10 cellular contexts compared by ENCODE assay signal in the genomic region with DNA sequence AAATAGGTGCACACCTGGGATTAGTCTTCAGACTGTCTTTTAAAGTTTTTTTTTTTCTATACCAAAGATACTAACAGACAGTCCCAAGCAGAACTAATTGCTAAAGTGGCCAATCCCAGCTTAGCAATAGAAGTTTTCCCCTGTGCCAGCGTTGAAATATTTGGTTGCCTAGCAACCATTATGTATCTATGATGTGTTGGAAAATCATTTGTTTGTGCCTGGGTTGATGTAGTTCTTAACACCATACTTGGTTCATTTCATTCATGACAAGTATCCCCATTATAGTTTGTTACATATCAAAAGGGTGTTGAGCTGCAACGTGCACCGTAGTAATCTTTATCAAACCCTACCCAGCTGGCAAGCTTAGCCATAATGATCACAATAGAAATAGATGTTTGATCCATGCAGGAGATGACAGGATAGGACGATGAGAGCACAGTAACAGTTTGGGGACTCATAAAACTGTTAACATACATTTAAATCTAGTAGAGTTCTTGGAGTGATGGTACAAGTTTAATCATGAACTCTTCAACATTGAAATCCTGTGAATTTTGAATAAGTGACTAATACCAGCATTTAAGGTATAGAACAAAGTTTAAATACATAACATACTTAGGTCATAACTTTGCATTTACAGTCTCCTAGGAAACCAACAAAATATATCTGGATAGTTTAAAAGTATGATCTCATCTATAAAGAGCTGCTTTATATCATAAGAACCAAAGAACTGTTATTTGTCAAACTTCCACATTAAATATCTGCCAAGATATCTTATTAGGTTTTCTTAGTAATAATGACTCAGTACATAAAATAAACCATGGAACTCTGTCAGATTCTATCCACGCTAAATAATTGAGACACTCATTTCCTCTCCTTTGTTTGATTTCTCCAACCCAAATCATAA.
A peak's percentile ranks its signal among the peaks of the same experiment; 100 is the strongest.
DNase-seq lines count a peak whose midpoint lies in the region; ATAC-seq and TF ChIP-seq lines count a peak whose summit lies in the region.
"Had no signal": no experiment of that assay in that cellular context is flagged by ENCODE, and none has a peak within 500 bp of the region (broad histone marks: within the 10 kb centered on the region; RNA-seq: fewer than 3 reads in every experiment).

No MANE protein-coding gene starts in this region.

- H3K36me3 ChIP-seq in adipocyte (ENCODE audit: control insufficient read depth, insufficient read depth, low read length, severe bottlenecking) (peaks cover 12% of the 10 kb centered on the region), gastroesophageal sphincter (no peaks in the 10 kb centered on the region), sigmoid colon (no peaks in the 10 kb centered on the region)

- H3K9ac ChIP-seq in adipocyte (ENCODE audit: low read length): no peak overlapping the region

- DNase-seq in HS-5 (ENCODE audit: low read depth) (peak; percentile 52), adipocyte (ENCODE audit: low read depth) (peak; percentile 55), sigmoid colon (no peak), NCI-H2081 treated with DMSO at 0.1 percent for 48 hours (lab: John Stamatoyannopoulos, UW) (no peak), occipital lobe (lab: John Stamatoyannopoulos, UW) (no peak), superior temporal gyrus (ENCODE audit: extremely low spot score) (no peak)
- DNase-seq: foreskin melanocyte had no signal

- H3K27ac ChIP-seq in gastroesophageal sphincter (peak overlapping the region; percentile 39 to 66 (median 59)), sigmoid colon (peak overlapping the region; percentile 11 to 80 (median 68))

- intact Hi-C loops in sigmoid colon (cut with DNase I): no loop called here

- H3K4me3 ChIP-seq in adipocyte (ENCODE audit: low read length) (no peak overlapping the region), gastroesophageal sphincter (no peak overlapping the region), sigmoid colon (no peak overlapping the region)

- H3K27me3 ChIP-seq in adipocyte (replicated peaks; ENCODE audit: control insufficient read depth, insufficient read depth, low read length): no peaks in the 10 kb centered on the region
- no peaks in the 10 kb centered on the region for H3K27me3 ChIP-seq in gastroesophageal sphincter
- H3K27me3 ChIP-seq in sigmoid colon: no peaks in the 10 kb centered on the region

- no peak for TF ChIP-seq EP300 in gastroesophageal sphincter (IDR thresholded peaks at IDR 0.05)
- peak in 1 of 4 donors; percentile 37 for TF ChIP-seq EP300 in sigmoid colon (IDR thresholded peaks at IDR 0.05)

- H3K4me1 ChIP-seq in adipocyte (ENCODE audit: control insufficient read depth, insufficient read depth, low read length) (peaks cover 38% of the 10 kb centered on the region), gastroesophageal sphincter (peaks cover 31 to 83% (median 33%) of the 10 kb centered on the region in 3 donors), sigmoid colon (peaks cover 0 to 87% (median 71%) of the 10 kb centered on the region in 4 donors)

- TF ChIP-seq POLR2A in gastroesophageal sphincter (IDR thresholded peaks at IDR 0.05) (no peak), sigmoid colon (IDR thresholded peaks at IDR 0.05) (no peak)

- ATAC-seq in gastroesophageal sphincter (no peak), GM18502 (IDR thresholded peaks at IDR 0.05; ENCODE audit: poor library complexity, unreplicated experiment) (no peak)
- ATAC-seq: WTC11 had no signal

- no peak for TF ChIP-seq CTCF in gastroesophageal sphincter (IDR thresholded peaks at IDR 0.05)
- TF ChIP-seq CTCF in sigmoid colon (IDR thresholded peaks at IDR 0.05): no peak

- WGBS in gastroesophageal sphincter (ENCODE audit: low coverage in 1 of 2), 2 donors: 5 to 18% methylated on average over 5 of the region's 5 CpGs
- WGBS in sigmoid colon, 2 donors: 51 to 66% methylated on average over 5 of the region's 5 CpGs

- H3K9me3 ChIP-seq in adipocyte (ENCODE audit: control insufficient read depth, low read length): no peaks in the 10 kb centered on the region
- no peaks in the 10 kb centered on the region for H3K9me3 ChIP-seq in gastroesophageal sphincter
- H3K9me3 ChIP-seq in sigmoid colon: no peaks in the 10 kb centered on the region

Comparison
In these comparisons a context has a peak if more than half of its experiments do, and no peak if none do; other contexts are left out.
1. DNase-seq: peak in HS-5 (single experiment) and adipocyte (single experiment); none in sigmoid colon (single experiment), NCI-H2081 treated with DMSO at 0.1 percent for 48 hours (single experiment), occipital lobe (single experiment) and superior temporal gyrus (single experiment).